In genomic region chr3:133805384-133805701, GRCh38 we compare ENCODE assay signal across 8 cellular contexts. TPM values are rescaled to one million over a fixed set of nuclear protein-coding genes. Genes with fewer than 3 reads are reported as not detected.
DNase-seq lines count a peak whose midpoint lies in the region; ATAC-seq, FAIRE-seq and TF ChIP-seq lines count a peak whose summit lies in the region.

No MANE protein-coding gene starts in this region.

- no peaks in the 10 kb centered on the region for H3K9me3 ChIP-seq in muscle layer of colon (ENCODE audit: low read length)

- H3K27me3 ChIP-seq in bronchial epithelial cell (ENCODE audit: control insufficient read depth, insufficient read depth, low read length) (peaks cover 1% of the 10 kb centered on the region), muscle layer of colon (ENCODE audit: control insufficient read depth in 1 of 2, insufficient read depth in 2 of 2, low read length in 2 of 2) (no peaks in the 10 kb centered on the region)

- peak overlapping the region; percentile 99 for H3K4me3 Mint-ChIP-seq in stimulated activated naive CD8-positive, alpha-beta T cell treated with anti-CD3 and anti-CD28 coated beads, Interleukin-15, Interleukin-2, amounts not matched to agents 100 ng/mL and 50 ng/mL, for 24 hours

- peaks cover 35% of the 10 kb centered on the region for H3K36me3 Mint-ChIP-seq in stimulated activated naive CD8-positive, alpha-beta T cell treated with anti-CD3 and anti-CD28 coated beads, Interleukin-15, Interleukin-2, amounts not matched to agents 100 ng/mL and 50 ng/mL, for 24 hours (ENCODE audit: low read depth)

- H3K4me3 ChIP-seq in bronchial epithelial cell (ENCODE audit: low read depth, low read length) (peak overlapping the region; percentile 73), muscle layer of colon (ENCODE audit: low read depth in 1 of 2, low read length in 2 of 2) (peak overlapping the region; percentile 63 to 74)

- no peak for DNase-seq in stimulated activated naive CD8-positive, alpha-beta T cell treated with anti-CD3 and anti-CD28 coated beads, Interleukin-15, Interleukin-2, amounts not matched to agents 100 U/mL and 50 U/mL, for 24 hours
- DNase-seq in bronchial epithelial cell (ENCODE audit: low read depth) (peak; percentile 94), SHP77 (lab: John Stamatoyannopoulos, UW) (no peak)

- H3K27me3 Mint-ChIP-seq in stimulated activated naive CD8-positive, alpha-beta T cell treated with anti-CD3 and anti-CD28 coated beads, Interleukin-15, Interleukin-2, amounts not matched to agents 100 ng/mL and 50 ng/mL, for 24 hours, result peaks cover 7% of the 10 kb centered on the region

- peak overlapping the region; percentile 99 for H3K27ac Mint-ChIP-seq in stimulated activated naive CD8-positive, alpha-beta T cell treated with anti-CD3 and anti-CD28 coated beads, Interleukin-15, Interleukin-2, amounts not matched to agents 100 ng/mL and 50 ng/mL, for 24 hours

- H3K9me3 Mint-ChIP-seq in stimulated activated naive CD8-positive, alpha-beta T cell treated with anti-CD3 and anti-CD28 coated beads, Interleukin-15, Interleukin-2, amounts not matched to agents 100 ng/mL and 50 ng/mL, for 24 hours, result no peaks in the 10 kb centered on the region

- peaks cover 30% of the 10 kb centered on the region for H3K4me1 Mint-ChIP-seq in stimulated activated naive CD8-positive, alpha-beta T cell treated with anti-CD3 and anti-CD28 coated beads, Interleukin-15, Interleukin-2, amounts not matched to agents 100 ng/mL and 50 ng/mL, for 24 hours (ENCODE audit: low read depth)

- ATAC-seq in stimulated activated naive CD8-positive, alpha-beta T cell treated with anti-CD3 and anti-CD28 coated beads, Interleukin-15, Interleukin-2, amounts not matched to agents 100 U/mL and 50 U/mL, for 24 hours, result no peak
- no peak for ATAC-seq in GM18519 (IDR thresholded peaks at IDR 0.05; ENCODE audit: low FRiP score, unreplicated experiment)
- ATAC-seq in GM18861 (IDR thresholded peaks at IDR 0.05; ENCODE audit: unreplicated experiment), result no peak
- ATAC-seq in HG03159 (IDR thresholded peaks at IDR 0.05; ENCODE audit: unreplicated experiment), result no peak

- H3K4me1 ChIP-seq in muscle layer of colon (ENCODE audit: insufficient read depth, low read length), result no peaks in the 10 kb centered on the region

- TF ChIP-seq CTCF in bronchial epithelial cell (IDR thresholded peaks at IDR 0.05; ENCODE audit: insufficient read depth, low read length, severe bottlenecking), result no peak

- peaks cover 4% of the 10 kb centered on the region for H3K36me3 ChIP-seq in bronchial epithelial cell (ENCODE audit: control insufficient read depth, insufficient read depth, low read length)
- H3K36me3 ChIP-seq in muscle layer of colon (ENCODE audit: insufficient read depth, low read length), result no peaks in the 10 kb centered on the region

- no peak overlapping the region for H3K9ac ChIP-seq in muscle layer of colon (ENCODE audit: low read length)

- no peak for FAIRE-seq in bronchial epithelial cell (lab: Jason Lieb, UNC)

- H3K27ac ChIP-seq in muscle layer of colon (ENCODE audit: low read depth, low read length), result no peak overlapping the region

RNA-seq across cellular contexts. Expression of gene SRPRB, which starts 0.3 kb away (rescaled TPM):
- 81.7 and 111 TPM in 2 replicates for total RNA-seq in bronchial epithelial cell

RNA-seq across cellular contexts. Expression of gene TF, which starts 59.1 kb away (rescaled TPM):
- under 0.01 and 0.13 TPM in 2 replicates for total RNA-seq in bronchial epithelial cell
